In the genomic region with DNA sequence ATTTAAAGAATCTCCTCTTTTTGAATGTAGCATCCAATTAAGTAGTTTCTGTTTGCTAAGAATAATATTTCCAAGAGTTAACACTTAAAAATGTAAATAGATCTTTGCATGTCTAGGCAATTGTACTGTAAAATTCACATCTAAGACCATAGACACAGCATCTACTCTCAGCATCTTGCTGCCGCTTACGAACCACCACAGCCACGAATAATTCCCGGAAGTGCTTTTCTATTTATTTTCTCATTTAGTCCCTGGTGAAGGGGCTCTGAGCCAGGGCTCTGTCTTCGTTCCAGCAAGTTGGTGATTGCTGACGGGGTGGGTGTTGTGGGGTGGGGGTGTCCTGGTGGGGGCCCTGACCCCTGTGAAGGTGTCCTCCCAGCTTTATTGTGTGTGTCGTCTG, we compare ENCODE assay signal across 1 cellular context.
TF ChIP-seq lines count a peak whose summit lies in the region.

No MANE protein-coding gene starts in this region.

TF ChIP-seq in endothelial cell of umbilical vein, 7 proteins besides CTCF, POLR2A, EP300 and RAD21 (continued from another document):
- TF ChIP-seq FOS (IDR thresholded peaks at IDR 0.05; ENCODE audit: borderline replicate concordance, insufficient read depth, low read length) (no peak), POLR2AphosphoS5 (IDR thresholded peaks at IDR 0.05; ENCODE audit: insufficient read depth, low read depth, low read length) (no peak), GATA2 (IDR thresholded peaks at IDR 0.05; ENCODE audit: insufficient read depth, insufficient read length, low read depth, low read length) (no peak), MAX (IDR thresholded peaks at IDR 0.05; ENCODE audit: insufficient read depth, insufficient read length) (no peak)
